In genomic region chr10:567869-568268, GRCh38 we compare ENCODE assay signal across 16 cellular contexts.
DNase-seq lines count a peak whose midpoint lies in the region; ATAC-seq and TF ChIP-seq lines count a peak whose summit lies in the region.
"Had no signal": no experiment of that assay in that cellular context is flagged by ENCODE, and none has a peak within 500 bp of the region (broad histone marks: within the 10 kb centered on the region; RNA-seq: fewer than 3 reads in every experiment).

No MANE protein-coding gene starts in this region.

- H3K27me3 ChIP-seq in KMS-11 (ENCODE audit: insufficient read depth, low read depth), result no peaks in the 10 kb centered on the region

- H3K4me1 ChIP-seq in KMS-11 (ENCODE audit: low read depth, poor library complexity, severe bottlenecking), result peaks cover 61% of the 10 kb centered on the region

- H3K4me3 Mint-ChIP-seq in WTC11, result no peak overlapping the region
- H3K4me3 Mint-ChIP-seq in nephron progenitor cell, result no peak overlapping the region
- H3K4me3 Mint-ChIP-seq: CD4-positive, alpha-beta memory T cell; GM23338 had no signal

- peaks cover 13% of the 10 kb centered on the region for H3K4me1 Mint-ChIP-seq in WTC11
- H3K4me1 Mint-ChIP-seq in nephron progenitor cell, result peaks cover 22% of the 10 kb centered on the region
- H3K4me1 Mint-ChIP-seq: CD4-positive, alpha-beta memory T cell had no signal

- H3K9me3 Mint-ChIP-seq in WTC11 (peaks cover 27% of the 10 kb centered on the region), nephron progenitor cell (peaks cover 64% of the 10 kb centered on the region)

- H3K36me3 ChIP-seq in KMS-11 (ENCODE audit: insufficient read depth), result no peaks in the 10 kb centered on the region

- TF ChIP-seq CTCF in KMS-11 (conservative IDR thresholded peaks at IDR 0.05; ENCODE audit: low read depth, low read length) (no peak), WTC11 (IDR thresholded peaks at IDR 0.05) (no peak), nephron progenitor cell (IDR thresholded peaks at IDR 0.05) (no peak)

- no peaks in the 10 kb centered on the region for H4K20me1 ChIP-seq in KMS-11 (ENCODE audit: insufficient read depth)

- no peak overlapping the region for H3K27ac ChIP-seq in KMS-11

- CTCF ChIA-PET in WTC11 (lab: Charles Lee), result interaction anchor here (0.9 kb wide), 1 partner anchor 57 kb away, joined by 3 read pairs; no protein-coding TSS in a partner anchor

- no peak overlapping the region for H3K4me3 ChIP-seq in KMS-11 (IDR thresholded peaks at IDR 0.05; ENCODE audit: insufficient read depth, low read depth, low read length)
- H3K4me3 ChIP-seq: GM23338 had no signal

- H3K27me3 Mint-ChIP-seq in WTC11 (ENCODE audit: low read depth), result no peaks in the 10 kb centered on the region
- H3K27me3 Mint-ChIP-seq in nephron progenitor cell (ENCODE audit: low read depth, poor library complexity), result peaks cover 3% of the 10 kb centered on the region

- POLR2A ChIA-PET in WTC11 (lab: Charles Lee), result no interaction called here

- H3K79me2 ChIP-seq in KMS-11 (ENCODE audit: insufficient read depth, low read depth), result peaks cover 87% of the 10 kb centered on the region

- no peak for ATAC-seq in WTC11
- ATAC-seq: GM23338 had no signal

- H3K36me3 Mint-ChIP-seq in WTC11 (peaks cover 13% of the 10 kb centered on the region), nephron progenitor cell (ENCODE audit: low read depth) (peaks cover 64% of the 10 kb centered on the region)

- peak overlapping the region; percentile 55; the same call in 1 of the 2 replicates for H3K4me2 ChIP-seq in KMS-11
- H3K4me2 ChIP-seq: GM23338 had no signal

- DNase-seq in WTC11 (ENCODE audit: low spot score) (no peak), nephron progenitor cell (no peak), GDM1 (lab: John Stamatoyannopoulos, UW) (no peak), DMS53 treated with DMSO at 0.1 percent for 48 hours (lab: John Stamatoyannopoulos, UW; ENCODE audit: unreplicated experiment) (no peak)
- no peak for DNase-seq in activated effector memory CD4-positive, alpha-beta T cell treated with anti-CD3 and anti-CD28 coated beads, Interleukin-2, amount 50 U/mL, for 16 hours
- DNase-seq: C1 segment of cervical spinal cord; Calu3; CD4-positive, alpha-beta memory T cell; COR-L47; DMS153; DMS79; EL; GF-D8; HCEC 1CT had no signal

- H3K9ac ChIP-seq in KMS-11, result no peak overlapping the region

- no peak overlapping the region for H2AFZ ChIP-seq in KMS-11 (ENCODE audit: low read depth)
- H2AFZ ChIP-seq: GM23338 had no signal

- peak overlapping the region; percentile 60; the same call in 1 of the 2 replicates for H3K27ac Mint-ChIP-seq in WTC11
- H3K27ac Mint-ChIP-seq in nephron progenitor cell, result peak overlapping the region; percentile 92
- H3K27ac Mint-ChIP-seq: GM23338 had no signal

TF ChIP-seq in WTC11, 78 proteins besides CTCF, POLR2A, EP300 and RAD21:
- TF ChIP-seq USF2 (CRISPR knock-in tag; IDR thresholded peaks at IDR 0.05) (no peak), ZNF423 (CRISPR knock-in tag; IDR thresholded peaks at IDR 0.05) (no peak), GTF2I (CRISPR knock-in tag; conservative IDR thresholded peaks at IDR 0.05) (no peak), TEAD1 (CRISPR knock-in tag; IDR thresholded peaks at IDR 0.05) (no peak), TP53 (CRISPR knock-in tag; IDR thresholded peaks at IDR 0.05) (no peak), ZNF396 (CRISPR knock-in tag; IDR thresholded peaks at IDR 0.05; ENCODE audit: borderline replicate concordance) (no peak), ARID4B (CRISPR knock-in tag; IDR thresholded peaks at IDR 0.05; ENCODE audit: borderline replicate concordance) (no peak), NR2C2 (CRISPR knock-in tag; IDR thresholded peaks at IDR 0.05) (no peak)
